14 cellular contexts compared by ENCODE assay signal in genomic region chr14:105881021-105881930, GRCh38.
DNase-seq lines count a peak whose midpoint lies in the region; ATAC-seq and TF ChIP-seq lines count a peak whose summit lies in the region.
"Had no signal": no experiment of that assay in that cellular context is flagged by ENCODE, and none has a peak within 500 bp of the region (broad histone marks: within the 10 kb centered on the region; RNA-seq: fewer than 3 reads in every experiment).

No MANE protein-coding gene starts in this region.

- H3K4me3 ChIP-seq in adrenal gland = no peak overlapping the region

- ATAC-seq in omental fat pad (ENCODE audit: low FRiP score) (no peak), HG02938 (IDR thresholded peaks at IDR 0.05; ENCODE audit: unreplicated experiment) (no peak)
- ATAC-seq: naive thymus-derived CD4-positive, alpha-beta T cell had no signal

- peak; percentile 2 for DNase-seq in activated naive CD4-positive, alpha-beta T cell treated with anti-CD3 and anti-CD28 coated beads for 36 hours
- no peak for DNase-seq in activated naive CD4-positive, alpha-beta T cell treated with Interleukin-2 at 50 U/mL for 16 hours
- peak in 4 of 7 donors; percentile 3 to 31 (median 6) for DNase-seq in adrenal gland
- peak; percentile 6 to 28 for DNase-seq in mesothelial cell of epicardium (ENCODE audit: low spot score in 2 of 2, unreplicated experiment in 2 of 2)
- DNase-seq in ureter (ENCODE audit: low spot score) = peak; percentile 37
- no peak for DNase-seq in omental fat pad (ENCODE audit: low spot score)
- no peak for DNase-seq in central memory CD4-positive, alpha-beta T cell
- DNase-seq: activated CD4-positive, alpha-beta T cell treated with anti-CD3 and anti-CD28 coated beads, Interleukin-2, amount 50 U/mL, for 48 hours; cerebellar nuclear complex; NCI-H2107; retina; stimulated activated CD4-positive, alpha-beta T cell treated with anti-CD3 and anti-CD28 coated beads, Interleukin-2, amount 100 ng/mL, for 48 hours had no signal

- no peaks in the 10 kb centered on the region for H3K9me3 ChIP-seq in adrenal gland (replicated peaks in 1 of 3)

- H3K27ac ChIP-seq in adrenal gland = no peak overlapping the region

- H3K27ac Mint-ChIP-seq in activated naive CD4-positive, alpha-beta T cell treated with anti-CD3 and anti-CD28 coated beads for 36 hours = no peak overlapping the region
- no peak overlapping the region for H3K27ac Mint-ChIP-seq in mesothelial cell of epicardium
- H3K27ac Mint-ChIP-seq: naive thymus-derived CD4-positive, alpha-beta T cell had no signal

- CTCF ChIA-PET in activated naive CD4-positive, alpha-beta T cell treated with anti-CD3 and anti-CD28 coated beads for 36 hours (lab: Charles Lee) = no interaction called here

- TF ChIP-seq CTCF in adrenal gland (IDR thresholded peaks at IDR 0.05) (no peak), mesothelial cell of epicardium (IDR thresholded peaks at IDR 0.05; ENCODE audit: unreplicated experiment) (no peak), omental fat pad (IDR thresholded peaks at IDR 0.05) (no peak)

- no peaks in the 10 kb centered on the region for H3K27me3 ChIP-seq in adrenal gland

- WGBS in adrenal gland, 4 donors = 62 to 78% (median 73%) methylated on average over 3 to 18 of the region's 18 CpGs

- H3K36me3 ChIP-seq in adrenal gland (replicated peaks in 1 of 2) = no peaks in the 10 kb centered on the region

- no peaks in the 10 kb centered on the region for H3K36me3 Mint-ChIP-seq in activated naive CD4-positive, alpha-beta T cell treated with anti-CD3 and anti-CD28 coated beads for 36 hours (ENCODE audit: low read depth)
- peaks cover 4% of the 10 kb centered on the region for H3K36me3 Mint-ChIP-seq in mesothelial cell of epicardium
- H3K36me3 Mint-ChIP-seq: naive thymus-derived CD4-positive, alpha-beta T cell had no signal

- H3K4me1 ChIP-seq in adrenal gland (replicated peaks in 1 of 2) = no peaks in the 10 kb centered on the region

- H3K4me1 Mint-ChIP-seq in activated naive CD4-positive, alpha-beta T cell treated with anti-CD3 and anti-CD28 coated beads for 36 hours (ENCODE audit: low read depth) = no peaks in the 10 kb centered on the region
- no peaks in the 10 kb centered on the region for H3K4me1 Mint-ChIP-seq in mesothelial cell of epicardium

- no peaks in the 10 kb centered on the region for H3K9me3 Mint-ChIP-seq in activated naive CD4-positive, alpha-beta T cell treated with anti-CD3 and anti-CD28 coated beads for 36 hours
- H3K9me3 Mint-ChIP-seq in mesothelial cell of epicardium = peaks cover 24% of the 10 kb centered on the region
- H3K9me3 Mint-ChIP-seq: naive thymus-derived CD4-positive, alpha-beta T cell had no signal

- intact Hi-C loops in activated naive CD4-positive, alpha-beta T cell treated with anti-CD3 and anti-CD28 coated beads for 36 hours (cut with micrococcal nuclease) = no loop called here
- intact Hi-C loops in adrenal gland (cut with DNase I) = no loop called here

- no peak overlapping the region for H3K4me3 Mint-ChIP-seq in activated naive CD4-positive, alpha-beta T cell treated with anti-CD3 and anti-CD28 coated beads for 36 hours
- no peak overlapping the region for H3K4me3 Mint-ChIP-seq in mesothelial cell of epicardium
- H3K4me3 Mint-ChIP-seq: naive thymus-derived CD4-positive, alpha-beta T cell had no signal

- peaks cover 9% of the 10 kb centered on the region for H3K27me3 Mint-ChIP-seq in activated naive CD4-positive, alpha-beta T cell treated with anti-CD3 and anti-CD28 coated beads for 36 hours (ENCODE audit: low read depth)
- no peaks in the 10 kb centered on the region for H3K27me3 Mint-ChIP-seq in mesothelial cell of epicardium (ENCODE audit: low read depth)

- no peak for TF ChIP-seq POLR2A in adrenal gland (IDR thresholded peaks at IDR 0.05)

Comparison
In these comparisons a context has a peak if more than half of its experiments do, and no peak if none do; other contexts are left out.
1. DNase-seq: peak in activated naive CD4-positive, alpha-beta T cell treated with anti-CD3 and anti-CD28 coated beads for 36 hours (single experiment), adrenal gland (4 of 7), mesothelial cell of epicardium (2 of 2) and ureter (single experiment); none in activated naive CD4-positive, alpha-beta T cell treated with Interleukin-2 at 50 U/mL for 16 hours (single experiment), omental fat pad (single experiment) and central memory CD4-positive, alpha-beta T cell (single experiment).